ENCODE assay signal across 16 cellular contexts in genomic region chr9:12503606-12504122, GRCh38.
"Had no signal": no experiment of that assay in that cellular context is flagged by ENCODE, and none has a peak within 500 bp of the region (broad histone marks: within the 10 kb centered on the region; RNA-seq: fewer than 3 reads in every experiment).

No MANE protein-coding gene starts in this region.

- H3K36me3 ChIP-seq: lower lobe of right lung, neural progenitor cell, right atrium auricular region, sigmoid colon, thoracic aorta, tibial nerve, upper lobe of right lung, uterus had no signal

- H3K27me3 ChIP-seq: neural progenitor cell, right atrium auricular region, sigmoid colon, tibial nerve, upper lobe of right lung, uterus had no signal

- H3K79me2 ChIP-seq: parathyroid adenoma had no signal

- H3K27ac ChIP-seq: epithelial cell of prostate, lower lobe of right lung, neural progenitor cell, parathyroid adenoma, right atrium auricular region, sigmoid colon, thoracic aorta, tibial nerve, upper lobe of right lung, uterus had no signal

- H2AFZ ChIP-seq: neural progenitor cell, parathyroid adenoma had no signal

- H3K4me3 ChIP-seq: lower lobe of right lung, neural progenitor cell, right atrium auricular region, sigmoid colon, thoracic aorta, tibial nerve, upper lobe of right lung, uterus had no signal

- H3K4me2 ChIP-seq: neural progenitor cell had no signal

- ATAC-seq: esophagus mucosa; left ventricle myocardium superior; lower lobe of right lung; naive thymus-derived CD4-positive, alpha-beta T cell; stimulated activated naive B cell treated with anti-CD40 and anti-IgM and Interleukin-4, amounts not matched to agents 10 μg/mL and 1 μg/mL and 100 μg/mL, for 72 hours; upper lobe of right lung had no signal

- DNase-seq: effector CD8-positive, alpha-beta T cell; endodermal cell; left ventricle myocardium superior; lower lobe of right lung; naive thymus-derived CD4-positive, alpha-beta T cell; sigmoid colon; stimulated activated naive B cell treated with anti-CD40 and anti-IgM and Interleukin-4, amounts not matched to agents 10 μg/mL and 1 μg/mL and 100 μg/mL, for 72 hours; upper lobe of right lung; uterus had no signal

- H3K4me1 ChIP-seq: lower lobe of right lung, neural progenitor cell, parathyroid adenoma, right atrium auricular region, sigmoid colon, tibial nerve, upper lobe of right lung, uterus had no signal

- H3K9me3 ChIP-seq: lower lobe of right lung, right atrium auricular region, sigmoid colon, tibial nerve, upper lobe of right lung, uterus had no signal
